20 cellular contexts compared by ENCODE assay signal in genomic region chr13:86425127-86425526, GRCh38.
A peak's percentile ranks its signal among the peaks of the same experiment; 100 is the strongest.
DNase-seq lines count a peak whose midpoint lies in the region; TF ChIP-seq lines count a peak whose summit lies in the region.
"Had no signal": no experiment of that assay in that cellular context is flagged by ENCODE, and none has a peak within 500 bp of the region (broad histone marks: within the 10 kb centered on the region; RNA-seq: fewer than 3 reads in every experiment).

No MANE protein-coding gene starts in this region.

- H3K9me2 ChIP-seq in Karpas-422 (replicated peaks; ENCODE audit: insufficient read depth, low read length), result no peaks in the 10 kb centered on the region
- no peaks in the 10 kb centered on the region for H3K9me2 ChIP-seq in OCI-LY1 (ENCODE audit: low read depth, low read length)
- H3K9me2 ChIP-seq in MM.1S (replicated peaks; ENCODE audit: insufficient read depth, low read length), result no peaks in the 10 kb centered on the region
- H3K9me2 ChIP-seq: SK-N-SH had no signal

- no peaks in the 10 kb centered on the region for H3K79me1 ChIP-seq in mesendoderm (ENCODE audit: low read length)

- no peaks in the 10 kb centered on the region for H3K27me3 ChIP-seq in Karpas-422 (ENCODE audit: low read length)
- no peaks in the 10 kb centered on the region for H3K27me3 ChIP-seq in OCI-LY1 (ENCODE audit: insufficient read depth, low read length)
- no peaks in the 10 kb centered on the region for H3K27me3 ChIP-seq in mesendoderm (ENCODE audit: insufficient read depth, low read length, poor library complexity)
- no peaks in the 10 kb centered on the region for H3K27me3 ChIP-seq in MM.1S (replicated peaks; ENCODE audit: insufficient read depth, low read length)
- H3K27me3 ChIP-seq: BLaER1 treated with 17β-estradiol and CSF1 and Interleukin-3, amounts not matched to agents 10 nM and 100 nM had no signal

- no peak overlapping the region for H2BK120ac ChIP-seq in mesendoderm (ENCODE audit: low read depth, low read length)

- no peaks in the 10 kb centered on the region for H3K4me1 Mint-ChIP-seq in MCF 10A (ENCODE audit: insufficient read depth, unreplicated experiment)
- H3K4me1 Mint-ChIP-seq: CD4-positive, alpha-beta memory T cell had no signal

- H3K4ac ChIP-seq in mesendoderm (ENCODE audit: low read depth, low read length), result no peak overlapping the region

- no peaks in the 10 kb centered on the region for H3K36me3 Mint-ChIP-seq in MCF 10A (ENCODE audit: insufficient read depth, unreplicated experiment)
- H3K36me3 Mint-ChIP-seq: CD4-positive, alpha-beta memory T cell had no signal

- no peak overlapping the region for H3K56ac ChIP-seq in mesendoderm (ENCODE audit: low read length)

- no CpG with 5 or more reads among the region's 4 CpGs for WGBS in mesendoderm (ENCODE audit: extremely low coverage, insufficient coverage, low lambda C conversion rate)

- H3K27ac Mint-ChIP-seq in MCF 10A (ENCODE audit: low read depth, unreplicated experiment), result no peak overlapping the region
- H3K27ac Mint-ChIP-seq: CD4-positive, alpha-beta memory T cell; IgD-negative memory B cell had no signal

- no peaks in the 10 kb centered on the region for H3F3A ChIP-seq in OCI-LY1 (ENCODE audit: insufficient read depth, low read length)
- no peaks in the 10 kb centered on the region for H3F3A ChIP-seq in MM.1S (ENCODE audit: insufficient read depth, low read length)

- no peaks in the 10 kb centered on the region for H3K27me3 Mint-ChIP-seq in MCF 10A (ENCODE audit: insufficient read depth, unreplicated experiment)
- H3K27me3 Mint-ChIP-seq: CD4-positive, alpha-beta memory T cell; IgD-negative memory B cell had no signal

- H3K4me1 ChIP-seq in Karpas-422 (ENCODE audit: low read length), result 0 out of 2 replicates have a peak, but pooled peaks cover 4% of the 10 kb centered on the region
- H3K4me1 ChIP-seq in OCI-LY1 (ENCODE audit: insufficient read depth, low read length, severe bottlenecking), result peaks cover 20% of the 10 kb centered on the region
- no peaks in the 10 kb centered on the region for H3K4me1 ChIP-seq in mesendoderm (ENCODE audit: control insufficient read depth, low read depth, low read length)
- no peaks in the 10 kb centered on the region for H3K4me1 ChIP-seq in MM.1S (ENCODE audit: low read length)
- H3K4me1 ChIP-seq: BLaER1 treated with 17β-estradiol and CSF1 and Interleukin-3, amounts not matched to agents 10 nM and 100 nM; Caco-2 had no signal

- no peak for TF ChIP-seq CTCF in OCI-LY1 (IDR thresholded peaks at IDR 0.05; ENCODE audit: low read length)
- TF ChIP-seq CTCF in MM.1S (IDR thresholded peaks at IDR 0.05; ENCODE audit: low read length), result no peak
- no peak for TF ChIP-seq CTCF in MCF 10A (IDR thresholded peaks at IDR 0.05; ENCODE audit: unreplicated experiment)

- no peak overlapping the region for H3K18ac ChIP-seq in mesendoderm (ENCODE audit: low read length)

- DNase-seq in NCI-H1436 (lab: John Stamatoyannopoulos, UW) (peak; percentile 22), NCI-H1436 treated with DMSO at 0.1 percent for 48 hours (lab: John Stamatoyannopoulos, UW) (no peak), Karpas-422 (no peak), mesendoderm (peak; percentile 22), MM.1S (no peak), MCF 10A (ENCODE audit: unreplicated experiment) (no peak), NCI-H2196 treated with DMSO at 0.1 percent for 48 hours (lab: John Stamatoyannopoulos, UW; ENCODE audit: unreplicated experiment) (no peak)
- DNase-seq: 8988T; Caco-2; CD4-positive, alpha-beta memory T cell; DMS 273 treated with DMSO at 0.1 percent for 48 hours; DMS79 treated with DMSO at 0.1 percent for 48 hours; NCI-H1048; NCI-H2029 treated with DMSO at 0.1 percent for 48 hours; NCI-H510A treated with DMSO at 0.1 percent for 48 hours; NCI-H82; SK-N-SH had no signal

- H4K20me1 ChIP-seq in Karpas-422 (ENCODE audit: insufficient read depth, low read depth, low read length), result no peaks in the 10 kb centered on the region
- H4K20me1 ChIP-seq in OCI-LY1 (ENCODE audit: insufficient read depth, low read length), result no peaks in the 10 kb centered on the region
- H4K20me1 ChIP-seq in MM.1S (ENCODE audit: insufficient read depth, low read length), result no peaks in the 10 kb centered on the region
- H4K20me1 ChIP-seq: BLaER1 treated with 17β-estradiol and CSF1 and Interleukin-3, amounts not matched to agents 10 nM and 100 nM had no signal

- H3K23ac ChIP-seq in mesendoderm (ENCODE audit: low read length), result no peak overlapping the region

- no TSS peak for BruUV-seq in MCF 10A (replicated peaks; lab: Mats Ljungman, UMichigan)

- H4K5ac ChIP-seq in mesendoderm (ENCODE audit: low read length), result no peak overlapping the region

- CTCF ChIA-PET in MCF 10A (lab: Yijun Ruan, JAX), result interaction anchor here (0.6 to 0.7 kb wide), 2 partner anchors 119 to 682 kb away, joined by 3 to 4 read pairs; no protein-coding TSS in a partner anchor

- no peaks in the 10 kb centered on the region for H3K9me3 Mint-ChIP-seq in MCF 10A (ENCODE audit: unreplicated experiment)

- H2AK5ac ChIP-seq in mesendoderm (ENCODE audit: low read length), result no peak overlapping the region

- H3K4me3 Mint-ChIP-seq in MCF 10A (ENCODE audit: unreplicated experiment), result no peak overlapping the region
- H3K4me3 Mint-ChIP-seq: CD4-positive, alpha-beta memory T cell; IgD-negative memory B cell had no signal

- no peak overlapping the region for H2BK15ac ChIP-seq in mesendoderm (replicated peaks; ENCODE audit: low read depth)

- no peaks in the 10 kb centered on the region for H3K36me3 ChIP-seq in Karpas-422 (ENCODE audit: insufficient read depth, low read length)
- H3K36me3 ChIP-seq in OCI-LY1 (ENCODE audit: insufficient read depth, low read length), result no peaks in the 10 kb centered on the region
- H3K36me3 ChIP-seq in mesendoderm (ENCODE audit: control insufficient read depth, insufficient read depth, low read length), result no peaks in the 10 kb centered on the region
- H3K36me3 ChIP-seq in MM.1S (replicated peaks; ENCODE audit: insufficient read depth, low read length), result no peaks in the 10 kb centered on the region
- H3K36me3 ChIP-seq: BLaER1 treated with 17β-estradiol and CSF1 and Interleukin-3, amounts not matched to agents 10 nM and 100 nM had no signal

- intact Hi-C loops in MCF 10A (cut with micrococcal nuclease), result no loop called here

- H3K9me3 ChIP-seq in Karpas-422 (ENCODE audit: low read length), result no peaks in the 10 kb centered on the region
- H3K9me3 ChIP-seq in OCI-LY1 (ENCODE audit: low read length), result peaks cover 3% of the 10 kb centered on the region; the same call in 1 of the 2 replicates
- no peaks in the 10 kb centered on the region for H3K9me3 ChIP-seq in MM.1S (replicated peaks; ENCODE audit: insufficient read depth, low read length)
- H3K9me3 ChIP-seq: BLaER1 treated with 17β-estradiol and CSF1 and Interleukin-3, amounts not matched to agents 10 nM and 100 nM; Caco-2; SK-N-SH had no signal

- H3K27ac ChIP-seq in Karpas-422 (ENCODE audit: low read length), result no peak overlapping the region
- H3K27ac ChIP-seq in OCI-LY1 (ENCODE audit: low read depth, low read length, poor library complexity, severe bottlenecking), result no peak overlapping the region
- no peak overlapping the region for H3K27ac ChIP-seq in mesendoderm (ENCODE audit: low read depth, low read length)
- H3K27ac ChIP-seq in MM.1S (ENCODE audit: low read length), result no peak overlapping the region
- H3K27ac ChIP-seq: BLaER1 treated with 17β-estradiol and CSF1 and Interleukin-3, amounts not matched to agents 10 nM and 100 nM had no signal

- H3K79me2 ChIP-seq in Karpas-422 (ENCODE audit: low read length), result no peaks in the 10 kb centered on the region
- no peaks in the 10 kb centered on the region for H3K79me2 ChIP-seq in OCI-LY1 (ENCODE audit: insufficient read depth, low read length)
- no peaks in the 10 kb centered on the region for H3K79me2 ChIP-seq in mesendoderm (ENCODE audit: control insufficient read depth, insufficient read depth, low read length)
- H3K79me2 ChIP-seq in MM.1S (ENCODE audit: low read length), result no peaks in the 10 kb centered on the region

- no peak overlapping the region for H4K8ac ChIP-seq in mesendoderm (ENCODE audit: low read depth, low read length)

- no peak overlapping the region for H3K4me2 ChIP-seq in Karpas-422 (ENCODE audit: low read depth, low read length, poor library complexity, severe bottlenecking)
- no peak overlapping the region for H3K4me2 ChIP-seq in OCI-LY1 (ENCODE audit: low read length)
- no peak overlapping the region for H3K4me2 ChIP-seq in mesendoderm (ENCODE audit: low read length)
- H3K4me2 ChIP-seq in MM.1S (ENCODE audit: low read depth, low read length), result no peak overlapping the region
- H3K4me2 ChIP-seq: BLaER1 treated with 17β-estradiol and CSF1 and Interleukin-3, amounts not matched to agents 10 nM and 100 nM; SK-N-SH had no signal

- no peak overlapping the region for H3K9ac ChIP-seq in Karpas-422 (ENCODE audit: low read length)
- H3K9ac ChIP-seq in OCI-LY1 (ENCODE audit: low read length), result no peak overlapping the region
- no peak overlapping the region for H3K9ac ChIP-seq in mesendoderm (ENCODE audit: low read length)
- H3K9ac ChIP-seq in MM.1S (ENCODE audit: low read length), result no peak overlapping the region
- H3K9ac ChIP-seq: BLaER1 treated with 17β-estradiol and CSF1 and Interleukin-3, amounts not matched to agents 10 nM and 100 nM; SK-N-SH had no signal

- peak overlapping the region; percentile 66 for H2AFZ ChIP-seq in Karpas-422 (ENCODE audit: low read length)
- H2AFZ ChIP-seq in OCI-LY1 (ENCODE audit: low read length), result peak overlapping the region; percentile 9; the same call in 1 of the 2 replicates
- no peak overlapping the region for H2AFZ ChIP-seq in MM.1S (ENCODE audit: low read length)

- POLR2A ChIA-PET in MCF 10A (lab: Yijun Ruan, JAX), result no interaction called here

- no peak overlapping the region for H2BK5ac ChIP-seq in mesendoderm (ENCODE audit: low read length)

- H3K4me3 ChIP-seq in Karpas-422 (ENCODE audit: low read length) (no peak overlapping the region), OCI-LY1 (ENCODE audit: low read depth, low read length, poor library complexity, severe bottlenecking) (no peak overlapping the region), mesendoderm (ENCODE audit: low read length) (no peak overlapping the region), MM.1S (ENCODE audit: low read length) (no peak overlapping the region)
- H3K4me3 ChIP-seq: BLaER1 treated with 17β-estradiol and CSF1 and Interleukin-3, amounts not matched to agents 10 nM and 100 nM had no signal

Comparison
In these comparisons a context has a peak if more than half of its experiments do, and no peak if none do; other contexts are left out.
1. DNase-seq: peak in NCI-H1436 (single experiment) and mesendoderm (single experiment); none in NCI-H1436 treated with DMSO at 0.1 percent for 48 hours (single experiment), Karpas-422 (single experiment), MM.1S (single experiment), MCF 10A (single experiment) and NCI-H2196 treated with DMSO at 0.1 percent for 48 hours (single experiment).